Comparison of ENCODE assay signal across 9 cellular contexts in the genomic region with DNA sequence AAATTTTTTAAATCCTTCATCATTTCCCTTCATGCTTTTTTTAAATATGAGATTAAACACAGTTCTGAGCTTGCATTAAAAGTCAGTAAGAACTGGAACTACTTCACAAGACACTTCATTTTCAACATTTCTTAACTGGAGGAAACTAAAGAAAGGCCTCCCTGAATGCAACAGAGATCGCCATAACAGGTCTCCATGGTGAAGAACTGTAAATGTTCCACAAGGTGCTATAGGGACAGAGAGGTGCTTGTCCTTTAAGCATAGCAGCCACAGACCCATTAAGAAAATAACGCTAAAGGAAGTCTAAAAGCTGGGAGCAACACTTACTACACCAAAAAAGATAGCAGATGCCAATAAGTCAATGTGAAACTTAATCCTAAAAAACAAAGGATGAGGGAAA. TPM values are rescaled to one million over a fixed set of nuclear protein-coding genes. Genes with fewer than 3 reads are reported as not detected.
DNase-seq lines count a peak whose midpoint lies in the region; ATAC-seq and TF ChIP-seq lines count a peak whose summit lies in the region.
"Had no signal": no experiment of that assay in that cellular context is flagged by ENCODE, and none has a peak within 500 bp of the region (broad histone marks: within the 10 kb centered on the region; RNA-seq: fewer than 3 reads in every experiment).

No MANE protein-coding gene starts in this region.

- H3K9me3 ChIP-seq in Panc1 (ENCODE audit: control insufficient read depth, insufficient read depth, low read depth, low read length): no peaks in the 10 kb centered on the region
- H3K9me3 ChIP-seq in prostate gland: no peaks in the 10 kb centered on the region

- H3K27me3 ChIP-seq in Panc1 (ENCODE audit: control insufficient read depth, insufficient read depth, low read length): no peaks in the 10 kb centered on the region
- no peaks in the 10 kb centered on the region for H3K27me3 ChIP-seq in prostate gland (replicated peaks; ENCODE audit: insufficient read depth)

- intact Hi-C loops in activated CD4-positive, alpha-beta T cell treated with anti-CD3 and anti-CD28 coated beads for 36 hours (cut with DNase I, micrococcal nuclease): no loop called here
- intact Hi-C loops in Panc1 (cut with micrococcal nuclease; ENCODE audit: unreplicated experiment) (no loop called here), prostate gland (cut with DNase I) (no loop called here), sciatic nerve (cut with DNase I) (no loop called here), lower leg skin (cut with DNase I; ENCODE audit: low total_unique reads) (no loop called here)

- peaks cover 38% of the 10 kb centered on the region for H3K4me1 Mint-ChIP-seq in activated CD4-positive, alpha-beta T cell treated with anti-CD3 and anti-CD28 coated beads for 36 hours
- H3K4me1 Mint-ChIP-seq in activated CD4-positive, alpha-beta T cell treated with anti-CD3 and anti-CD28 coated beads, Interleukin-2, amount 10 ng/mL, durations not matched to agents 7 days and 5 days: peaks cover 37% of the 10 kb centered on the region
- peaks cover 41% of the 10 kb centered on the region for H3K4me1 Mint-ChIP-seq in HFFc6 (ENCODE audit: low read depth)

- CTCF ChIA-PET in activated CD4-positive, alpha-beta T cell treated with anti-CD3 and anti-CD28 coated beads for 36 hours (lab: Charles Lee): interaction anchor here (0.7 to 1.2 kb wide), 2 partner anchors 9 to 16 kb away, joined by 4 to 7 read pairs; partner anchors contain the start of gene STAM2
- CTCF ChIA-PET in activated CD4-positive, alpha-beta T cell treated with anti-CD3 and anti-CD28 coated beads, Interleukin-2, amount 10 ng/mL, durations not matched to agents 7 days and 5 days (lab: Charles Lee): interaction anchor here (0.7 to 2.1 kb wide), 2 partner anchors 9 to 560 kb away, joined by 3 to 8 read pairs; partner anchors contain the start of gene STAM2
- CTCF ChIA-PET in Panc1 (lab: Charles Lee): interaction anchor here (0.6 kb wide), 1 partner anchor 51 kb away, joined by 5 read pairs; no protein-coding TSS in a partner anchor

- in situ Hi-C loops in Panc1 (cut with HindIII; ENCODE audit: low pct_unique_long_range_greater_than_20kb, low sequenced_read_pairs): no loop called here

- H3K4me1 ChIP-seq in Panc1 (ENCODE audit: control insufficient read depth, insufficient read depth, low read length) (peaks cover 14% of the 10 kb centered on the region), prostate gland (replicated peaks) (peaks cover 22% of the 10 kb centered on the region)

- H3K27ac ChIP-seq in Panc1 (ENCODE audit: low read length) (no peak overlapping the region), prostate gland (peak overlapping the region; percentile 6 to 42)

- H3K36me3 ChIP-seq in Panc1 (ENCODE audit: control insufficient read depth, insufficient read depth, low read length): no peaks in the 10 kb centered on the region
- H3K36me3 ChIP-seq in prostate gland: no peaks in the 10 kb centered on the region

- no peak overlapping the region for H3K27ac Mint-ChIP-seq in activated CD4-positive, alpha-beta T cell treated with anti-CD3 and anti-CD28 coated beads for 36 hours
- no peak overlapping the region for H3K27ac Mint-ChIP-seq in activated CD4-positive, alpha-beta T cell treated with anti-CD3 and anti-CD28 coated beads, Interleukin-2, amount 10 ng/mL, durations not matched to agents 7 days and 5 days
- H3K27ac Mint-ChIP-seq in HFFc6: peak overlapping the region; percentile 67

- DNase-seq in activated CD4-positive, alpha-beta T cell treated with anti-CD3 and anti-CD28 coated beads for 36 hours: no peak
- DNase-seq in activated CD4-positive, alpha-beta T cell treated with anti-CD3 and anti-CD28 coated beads, Interleukin-2, amount 10 ng/mL, durations not matched to agents 7 days and 5 days: no peak
- DNase-seq in HFFc6: no peak
- DNase-seq in Panc1 (ENCODE audit: low read depth, low spot score): no peak
- DNase-seq in prostate gland (ENCODE audit: low spot score): no peak
- DNase-seq in D341Med (ENCODE audit: low spot score): no peak
- no peak for DNase-seq in sciatic nerve (ENCODE audit: low spot score)
- DNase-seq in lower leg skin (ENCODE audit: low spot score in 2 of 2): no peak
- DNase-seq: stimulated activated CD8-positive, alpha-beta memory T cell treated with anti-CD3 and anti-CD28 coated beads, Interleukin-4, amount 100 ng/mL, for 48 hours had no signal

- no peaks in the 10 kb centered on the region for H3K27me3 Mint-ChIP-seq in activated CD4-positive, alpha-beta T cell treated with anti-CD3 and anti-CD28 coated beads for 36 hours
- H3K27me3 Mint-ChIP-seq in activated CD4-positive, alpha-beta T cell treated with anti-CD3 and anti-CD28 coated beads, Interleukin-2, amount 10 ng/mL, durations not matched to agents 7 days and 5 days: no peaks in the 10 kb centered on the region
- H3K27me3 Mint-ChIP-seq in HFFc6 (ENCODE audit: insufficient read depth): no peaks in the 10 kb centered on the region

- peak overlapping the region; percentile 28 for H3K4me3 Mint-ChIP-seq in activated CD4-positive, alpha-beta T cell treated with anti-CD3 and anti-CD28 coated beads for 36 hours
- H3K4me3 Mint-ChIP-seq in activated CD4-positive, alpha-beta T cell treated with anti-CD3 and anti-CD28 coated beads, Interleukin-2, amount 10 ng/mL, durations not matched to agents 7 days and 5 days: no peak overlapping the region
- H3K4me3 Mint-ChIP-seq in HFFc6: peak overlapping the region; percentile 67

- 39% methylated on average over 2 of the region's 2 CpGs for WGBS in prostate gland
- WGBS in lower leg skin, 2 donors: 39 to 49% methylated on average over 2 of the region's 2 CpGs

- peaks cover 7% of the 10 kb centered on the region for H3K36me3 Mint-ChIP-seq in activated CD4-positive, alpha-beta T cell treated with anti-CD3 and anti-CD28 coated beads for 36 hours (ENCODE audit: low read depth)
- peaks cover 4% of the 10 kb centered on the region for H3K36me3 Mint-ChIP-seq in activated CD4-positive, alpha-beta T cell treated with anti-CD3 and anti-CD28 coated beads, Interleukin-2, amount 10 ng/mL, durations not matched to agents 7 days and 5 days (ENCODE audit: low read depth)
- peaks cover 9% of the 10 kb centered on the region for H3K36me3 Mint-ChIP-seq in HFFc6 (ENCODE audit: low read depth)

- TF ChIP-seq POLR2A in prostate gland (IDR thresholded peaks at IDR 0.05) (no peak), lower leg skin (IDR thresholded peaks at IDR 0.05) (no peak)

- TSS peak; percentile 3 for BruUV-seq in Panc1 (replicated peaks; lab: Mats Ljungman, UMichigan)

- TF ChIP-seq CTCF in HFFc6 (IDR thresholded peaks at IDR 0.05) (no peak), Panc1 (IDR thresholded peaks at IDR 0.05) (no peak), prostate gland (IDR thresholded peaks at IDR 0.05) (no peak), lower leg skin (IDR thresholded peaks at IDR 0.05) (no peak)

- H3K4me3 ChIP-seq in Panc1 (ENCODE audit: low read depth in 2 of 2, low read length in 2 of 2): no peak overlapping the region
- H3K4me3 ChIP-seq in prostate gland: no peak overlapping the region
- H3K4me3 ChIP-seq in lower leg skin (ENCODE audit: low read depth, poor library complexity, severe bottlenecking): no peak overlapping the region

- ATAC-seq in activated CD4-positive, alpha-beta T cell treated with anti-CD3 and anti-CD28 coated beads for 36 hours: peak; percentile 9
- ATAC-seq in Panc1: no peak
- no peak for ATAC-seq in sciatic nerve

- H3K9me3 Mint-ChIP-seq in activated CD4-positive, alpha-beta T cell treated with anti-CD3 and anti-CD28 coated beads for 36 hours (ENCODE audit: low read depth): no peaks in the 10 kb centered on the region
- H3K9me3 Mint-ChIP-seq in activated CD4-positive, alpha-beta T cell treated with anti-CD3 and anti-CD28 coated beads, Interleukin-2, amount 10 ng/mL, durations not matched to agents 7 days and 5 days: peaks cover 6% of the 10 kb centered on the region
- H3K9me3 Mint-ChIP-seq in HFFc6: no peaks in the 10 kb centered on the region

- POLR2A ChIA-PET in activated CD4-positive, alpha-beta T cell treated with anti-CD3 and anti-CD28 coated beads for 36 hours (lab: Charles Lee): no interaction called here
- POLR2A ChIA-PET in activated CD4-positive, alpha-beta T cell treated with anti-CD3 and anti-CD28 coated beads, Interleukin-2, amount 10 ng/mL, durations not matched to agents 7 days and 5 days (lab: Charles Lee): no interaction called here
- POLR2A ChIA-PET in Panc1 (lab: Charles Lee): no interaction called here

RNA-seq across cellular contexts. Expression of gene STAM2, which starts 8.5 kb away (rescaled TPM):
- total RNA-seq in activated CD4-positive, alpha-beta T cell treated with anti-CD3 and anti-CD28 coated beads for 36 hours: 10 to 100 TPM; 14.9 to 18.5 TPM
- total RNA-seq in activated CD4-positive, alpha-beta T cell treated with anti-CD3 and anti-CD28 coated beads, Interleukin-2, amount 10 ng/mL, durations not matched to agents 7 days and 5 days: 10 to 100 TPM; 16.5 to 20.1 TPM
- 10 to 100 TPM; 33.4 to 40.3 (median 38.5) TPM for total RNA-seq in HFFc6 (2021; fragmentation: NEBNext Ultra II Directional; extraction: Animal tissue kit (Norgen Biotek cat#: 25700))
- 29.1 TPM for total RNA-seq in Panc1 (2021; ENCODE audit: unreplicated experiment)
- 9.8 TPM for polyA plus RNA-seq in Panc1 (2012; ENCODE audit: insufficient read length)
- 10 to 100 TPM; 28.7 to 39.3 TPM for total RNA-seq in prostate gland
- 42.1 TPM for total RNA-seq in sciatic nerve
- 10 to 100 TPM; 13.2 to 29.8 (median 24.4) TPM for total RNA-seq in lower leg skin
